ENCODE assay signal across 27 cellular contexts in the genomic region with DNA sequence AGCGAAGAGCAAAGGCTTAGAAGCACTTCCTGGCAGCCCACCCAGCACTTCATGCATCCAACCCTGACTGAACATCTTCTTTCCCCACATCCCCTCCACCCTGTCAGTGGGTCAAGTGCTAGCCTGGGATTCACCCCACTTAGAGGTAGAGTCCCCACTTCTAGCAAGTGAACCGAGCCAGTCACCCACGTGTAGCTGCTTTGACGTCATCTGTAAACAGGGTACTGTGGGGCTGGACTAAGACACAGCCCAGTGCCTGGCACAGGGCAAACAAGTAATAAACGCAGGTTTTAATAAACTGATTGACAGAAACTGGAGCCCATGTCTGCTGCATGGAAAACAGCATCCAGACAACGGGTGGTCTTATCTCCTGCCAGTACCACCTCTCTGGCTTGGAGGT.
DNase-seq lines count a peak whose midpoint lies in the region; ATAC-seq, FAIRE-seq and TF ChIP-seq lines count a peak whose summit lies in the region.
"Had no signal": no experiment of that assay in that cellular context is flagged by ENCODE, and none has a peak within 500 bp of the region (broad histone marks: within the 10 kb centered on the region; RNA-seq: fewer than 3 reads in every experiment).

No MANE protein-coding gene starts in this region.

- no peak overlapping the region for H2AFZ ChIP-seq in GM12878 (ENCODE audit: control insufficient read depth, low read depth, low read length)

- intact Hi-C loops in GM12878 (cut with micrococcal nuclease; ENCODE audit: unreplicated experiment), result no loop called here
- intact Hi-C loops in mucosa of descending colon (cut with DNase I, micrococcal nuclease), result no loop called here

- ATAC-seq in GM12878, result peak; percentile 63
- peak; percentile 14 for ATAC-seq in mucosa of descending colon
- ATAC-seq in stimulated activated naive B cell treated with anti-CD40 and anti-IgM and Interleukin-4, amounts not matched to agents 10 μg/mL and 1 μg/mL and 100 μg/mL, for 72 hours (replicated peaks), result peak; percentile 23 to 61
- no peak for ATAC-seq in T-helper 17 cell
- ATAC-seq: esophagus mucosa, pancreas, right lobe of liver, SK-N-SH treated with all-trans-retinoic acid at 6 μM for 48 hours had no signal

- peaks cover 0 to 13% of the 10 kb centered on the region in 2 experiments; a peak in 3 of 4 replicates for H3K36me3 ChIP-seq in GM12878 (ENCODE audit: control insufficient read depth in 2 of 2, insufficient read depth in 2 of 2, low read length in 1 of 2)
- no peaks in the 10 kb centered on the region for H3K36me3 ChIP-seq in mucosa of descending colon (ENCODE audit: low read depth)
- H3K36me3 ChIP-seq: brain microvascular endothelial cell, pancreas, right lobe of liver had no signal

- peaks cover 15 to 22% of the 10 kb centered on the region in 2 donors for H3K4me1 Mint-ChIP-seq in stimulated activated naive B cell treated with anti-CD40 and anti-IgM and Interleukin-4, amounts not matched to agents 10 μg/mL and 1 μg/mL and 100 μg/mL, for 72 hours
- H3K4me1 Mint-ChIP-seq in T-helper 17 cell, result peaks cover 11% of the 10 kb centered on the region

- RAD21 ChIA-PET in GM12878 (lab: Charles Lee; ENCODE audit: unreplicated experiment), result no interaction called here

- H3K9ac ChIP-seq in GM12878 (ENCODE audit: control insufficient read depth, insufficient read depth, low read length), result no peak overlapping the region

- TF ChIP-seq RAD21 in GM12878 (IDR thresholded peaks at IDR 0.05; ENCODE audit: insufficient read depth, low read depth, low read length), result no peak

- in situ Hi-C loops in GM12878 (cut with MboI), result no loop called here

- H3K27ac ChIP-seq in GM12878 (ENCODE audit: control insufficient read depth, insufficient read depth), result no peak overlapping the region
- H3K27ac ChIP-seq: brain microvascular endothelial cell, pancreas, right lobe of liver had no signal

- no peak overlapping the region for H3K27ac Mint-ChIP-seq in stimulated activated naive B cell treated with anti-CD40 and anti-IgM and Interleukin-4, amounts not matched to agents 10 μg/mL and 1 μg/mL and 100 μg/mL, for 72 hours
- H3K27ac Mint-ChIP-seq in T-helper 17 cell, result no peak overlapping the region
- H3K27ac Mint-ChIP-seq: nephron had no signal

- H3K4me3 ChIP-seq in GM12878 (no peak overlapping the region), mucosa of descending colon (no peak overlapping the region)
- H3K4me3 ChIP-seq: pancreas, right lobe of liver had no signal

- no peaks in the 10 kb centered on the region for H3K9me3 Mint-ChIP-seq in stimulated activated naive B cell treated with anti-CD40 and anti-IgM and Interleukin-4, amounts not matched to agents 10 μg/mL and 1 μg/mL and 100 μg/mL, for 72 hours
- H3K9me3 Mint-ChIP-seq: CD14-positive monocyte, nephron had no signal

- no peak for TF ChIP-seq EP300 in GM12878 (IDR thresholded peaks at IDR 0.05; ENCODE audit: borderline replicate concordance in 1 of 2, control insufficient read depth in 1 of 2, low read depth in 2 of 2, low read length in 2 of 2)

- H3K9me3 ChIP-seq in GM12878 (replicated peaks; ENCODE audit: control insufficient read depth, insufficient read depth, low read length) (no peaks in the 10 kb centered on the region), mucosa of descending colon (no peaks in the 10 kb centered on the region), T-helper 17 cell (ENCODE audit: control insufficient read depth, low read length, poor library complexity, severe bottlenecking) (no peaks in the 10 kb centered on the region)
- H3K9me3 ChIP-seq: pancreas, right lobe of liver had no signal

- TF ChIP-seq CTCF in GM12878 (IDR thresholded peaks at IDR 0.05 in 2 of 3, conservative IDR thresholded peaks at IDR 0.05 in 1 of 3; ENCODE audit: control insufficient read depth in 2 of 3, extremely low read depth in 1 of 3, insufficient read depth in 1 of 3, low read depth in 3 of 3, low read length in 3 of 3) (no peak), mucosa of descending colon (IDR thresholded peaks at IDR 0.05) (no peak)

- H3K4me1 ChIP-seq in GM12878 (ENCODE audit: control insufficient read depth, insufficient read depth, low read length) (no peaks in the 10 kb centered on the region), mucosa of descending colon (ENCODE audit: low read depth) (peaks cover 81% of the 10 kb centered on the region)

- 65% methylated on average over 6 of the region's 6 CpGs for WGBS in GM12878 (ENCODE audit: insufficient coverage, insufficient replicate concordance, low lambda C conversion rate, missing lambda C conversion rate)

- POLR2A ChIA-PET in GM12878 (lab: Charles Lee), result no interaction called here

- BruUV-seq in GM12878 (replicated peaks; lab: Mats Ljungman, UMichigan), result no TSS peak

- TF ChIP-seq POLR2A in GM12892 (IDR thresholded peaks at IDR 0.05; ENCODE audit: low read depth, low read length) (no peak), GM12878 (IDR thresholded peaks at IDR 0.05; ENCODE audit: low read depth, low read length) (no peak)

- CTCF ChIA-PET in GM12878 (lab: Yijun Ruan, JAX), result interaction anchor here (0.9 to 1.0 kb wide), 2 partner anchors 18 to 59 kb away, joined by 3 to 6 read pairs; no protein-coding TSS in a partner anchor

- DNase-seq in GM12892 (ENCODE audit: insufficient read length), result no peak
- DNase-seq in GM12878 (ENCODE audit: low read depth, low spot score), result no peak
- DNase-seq in mucosa of descending colon, result peak in 2 of 3 donors; percentile 47 to 72
- DNase-seq in stimulated activated naive B cell treated with anti-CD40 and anti-IgM and Interleukin-4, amounts not matched to agents 10 μg/mL and 1 μg/mL and 100 μg/mL, for 72 hours, result no peak
- DNase-seq in DMS53 treated with DMSO at 0.1 percent for 48 hours (lab: John Stamatoyannopoulos, UW; ENCODE audit: unreplicated experiment), result no peak
- DNase-seq in HCEC 1CT, result no peak
- DNase-seq in T-helper 17 cell, result no peak
- DNase-seq in activated CD4-positive, alpha-beta T cell treated with anti-CD3 and anti-CD28 coated beads, Interleukin-2, amount 50 U/mL, for 48 hours, result no peak
- DNase-seq: activated CD4-positive, alpha-beta T cell treated with anti-CD3 and anti-CD28 coated beads, Interleukin-2, amount 50 U/mL, for 4 hours; activated effector memory CD4-positive, alpha-beta T cell treated with anti-CD3 and anti-CD28 coated beads, Interleukin-2, amount 50 U/mL, for 16 hours; brain microvascular endothelial cell; Calu3; foreskin melanocyte; mesenchymal stem cell; NCI-H1092 treated with DMSO at 0.1 percent for 48 hours; NCI-H1930; NCI-H226; NCI-H774; right lobe of liver; T-helper 9 cell had no signal

- H3K4me2 ChIP-seq in GM12878 (ENCODE audit: control insufficient read depth, insufficient read depth), result no peak overlapping the region

- H3K4me3 Mint-ChIP-seq in stimulated activated naive B cell treated with anti-CD40 and anti-IgM and Interleukin-4, amounts not matched to agents 10 μg/mL and 1 μg/mL and 100 μg/mL, for 72 hours, result no peak overlapping the region
- H3K4me3 Mint-ChIP-seq in T-helper 17 cell, result no peak overlapping the region
- H3K4me3 Mint-ChIP-seq: CD14-positive monocyte, nephron had no signal

- peaks cover 1% of the 10 kb centered on the region; the same call in 1 of the 2 replicates for H3K79me2 ChIP-seq in GM12878 (ENCODE audit: control insufficient read depth, insufficient read depth, low read length)

- no peaks in the 10 kb centered on the region for H4K20me1 ChIP-seq in GM12878 (ENCODE audit: control insufficient read depth, insufficient read depth)

- no peaks in the 10 kb centered on the region for H3K27me3 Mint-ChIP-seq in stimulated activated naive B cell treated with anti-CD40 and anti-IgM and Interleukin-4, amounts not matched to agents 10 μg/mL and 1 μg/mL and 100 μg/mL, for 72 hours
- no peaks in the 10 kb centered on the region for H3K27me3 Mint-ChIP-seq in T-helper 17 cell

- SMC1A ChIA-PET in GM12878 (lab: Charles Lee; ENCODE audit: uncharacterized antibody, unreplicated experiment), result interaction anchor here (1.0 to 2.1 kb wide), 4 partner anchors 11 to 59 kb away, joined by 3 to 7 read pairs (median 4); no protein-coding TSS in a partner anchor

- H3K27me3 ChIP-seq in GM12878 (replicated peaks in 1 of 2; ENCODE audit: control insufficient read depth in 2 of 2, insufficient read depth in 2 of 2, low read length in 1 of 2), result no peaks in the 10 kb centered on the region
- H3K27me3 ChIP-seq: brain microvascular endothelial cell, pancreas, right lobe of liver had no signal

- H3K36me3 Mint-ChIP-seq in stimulated activated naive B cell treated with anti-CD40 and anti-IgM and Interleukin-4, amounts not matched to agents 10 μg/mL and 1 μg/mL and 100 μg/mL, for 72 hours, result peaks cover 29 to 35% of the 10 kb centered on the region in 2 donors
- peaks cover 4% of the 10 kb centered on the region for H3K36me3 Mint-ChIP-seq in T-helper 17 cell (ENCODE audit: low read depth)

- peak; percentile 62 for FAIRE-seq in GM12892 (lab: Jason Lieb, UNC)
- no peak for FAIRE-seq in GM12878 (lab: Jason Lieb, UNC)
- FAIRE-seq: H54, pancreas, urothelium cell line had no signal

TF ChIP-seq in GM12878, 131 proteins besides CTCF, POLR2A, EP300 and RAD21 (continues in another document):
- no peak for TF ChIP-seq JUNB (IDR thresholded peaks at IDR 0.05)
- TF ChIP-seq EGR1 (IDR thresholded peaks at IDR 0.05; ENCODE audit: borderline replicate concordance in 1 of 2, low read depth in 2 of 2, low read length in 2 of 2), result no peak
- peak; percentile 95 for TF ChIP-seq RFX5 (IDR thresholded peaks at IDR 0.05; ENCODE audit: low read depth, low read length)
- TF ChIP-seq, protein P1, sequence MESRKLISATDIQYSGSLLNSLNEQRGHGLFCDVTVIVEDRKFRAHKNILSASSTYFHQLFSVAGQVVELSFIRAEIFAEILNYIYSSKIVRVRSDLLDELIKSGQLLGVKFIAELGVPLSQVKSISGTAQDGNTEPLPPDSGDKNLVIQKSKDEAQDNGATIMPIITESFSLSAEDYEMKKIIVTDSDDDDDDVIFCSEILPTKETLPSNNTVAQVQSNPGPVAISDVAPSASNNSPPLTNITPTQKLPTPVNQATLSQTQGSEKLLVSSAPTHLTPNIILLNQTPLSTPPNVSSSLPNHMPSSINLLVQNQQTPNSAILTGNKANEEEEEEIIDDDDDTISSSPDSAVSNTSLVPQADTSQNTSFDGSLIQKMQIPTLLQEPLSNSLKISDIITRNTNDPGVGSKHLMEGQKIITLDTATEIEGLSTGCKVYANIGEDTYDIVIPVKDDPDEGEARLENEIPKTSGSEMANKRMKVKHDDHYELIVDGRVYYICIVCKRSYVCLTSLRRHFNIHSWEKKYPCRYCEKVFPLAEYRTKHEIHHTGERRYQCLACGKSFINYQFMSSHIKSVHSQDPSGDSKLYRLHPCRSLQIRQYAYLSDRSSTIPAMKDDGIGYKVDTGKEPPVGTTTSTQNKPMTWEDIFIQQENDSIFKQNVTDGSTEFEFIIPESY (IDR thresholded peaks at IDR 0.05), result no peak
- TF ChIP-seq RAD51 (IDR thresholded peaks at IDR 0.05), result no peak
- TF ChIP-seq CREM (IDR thresholded peaks at IDR 0.05; ENCODE audit: low read depth), result peak; percentile 66
- peak; percentile 37; the same call in 1 of the 2 replicates for TF ChIP-seq ATF7 (IDR thresholded peaks at IDR 0.05; ENCODE audit: low read depth)
- peak; percentile 55; the same call in 1 of the 2 replicates for TF ChIP-seq CREB1 (IDR thresholded peaks at IDR 0.05; ENCODE audit: low read depth)
- TF ChIP-seq FOXK2 (IDR thresholded peaks at IDR 0.05), result peak; percentile 39; the same call in 1 of the 2 replicates

Comparison
In these comparisons a context has a peak if more than half of its experiments do, and no peak if none do; other contexts are left out.
1. DNase-seq: peak in mucosa of descending colon (2 of 3); none in GM12892 (single experiment), GM12878 (single experiment), stimulated activated naive B cell treated with anti-CD40 and anti-IgM and Interleukin-4, amounts not matched to agents 10 μg/mL and 1 μg/mL and 100 μg/mL, for 72 hours (single experiment), DMS53 treated with DMSO at 0.1 percent for 48 hours (single experiment), HCEC 1CT (single experiment), T-helper 17 cell (0 of 3) and activated CD4-positive, alpha-beta T cell treated with anti-CD3 and anti-CD28 coated beads, Interleukin-2, amount 50 U/mL, for 48 hours (0 of 2).